ENCODE assay signal across 9 cellular contexts in the genomic region with DNA sequence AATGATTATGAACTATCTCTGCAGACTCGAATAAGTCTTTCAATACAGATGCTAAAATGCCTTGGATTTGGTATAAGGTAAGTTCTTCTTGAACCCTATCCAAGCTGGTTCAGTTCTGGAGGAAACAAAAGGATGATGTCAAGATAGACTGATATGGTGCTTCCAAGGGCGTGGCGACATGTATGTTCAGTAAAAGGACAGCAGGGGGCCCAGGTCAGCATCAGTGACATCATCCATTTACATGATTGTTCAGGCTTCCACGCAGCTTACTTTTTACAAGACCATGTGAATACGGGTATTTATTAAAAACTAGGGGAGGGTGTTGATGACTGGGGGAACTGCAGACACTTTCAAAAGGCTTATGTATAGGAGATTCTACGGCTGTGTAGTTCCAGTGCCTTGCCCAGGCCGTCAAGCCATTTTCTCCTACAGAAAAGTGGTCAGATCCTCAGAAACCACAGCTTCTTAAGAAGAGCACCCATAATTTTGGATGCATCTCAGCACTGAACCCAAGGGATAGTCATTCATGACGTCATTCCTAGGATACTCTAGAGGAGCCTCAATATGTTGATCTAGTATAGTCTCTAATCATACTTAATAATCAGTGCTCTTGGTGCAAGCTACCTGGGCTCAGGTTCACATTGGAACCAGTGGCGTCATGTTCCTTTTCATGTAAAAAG.
DNase-seq lines count a peak whose midpoint lies in the region; ATAC-seq and TF ChIP-seq lines count a peak whose summit lies in the region.
"Had no signal": no experiment of that assay in that cellular context is flagged by ENCODE, and none has a peak within 500 bp of the region (broad histone marks: within the 10 kb centered on the region; RNA-seq: fewer than 3 reads in every experiment).

No MANE protein-coding gene starts in this region.

- no peak overlapping the region for H3K27ac ChIP-seq in RWPE1
- H3K27ac ChIP-seq in colonic mucosa = no peak overlapping the region

- H3K4me1 ChIP-seq in colonic mucosa = no peaks in the 10 kb centered on the region

- H3K9ac ChIP-seq in colonic mucosa (ENCODE audit: low read depth in 2 of 2, low read length in 2 of 2) = no peak overlapping the region

- intact Hi-C loops in colonic mucosa (cut with DNase I) = no loop called here

- H3K27me3 ChIP-seq in colonic mucosa = no peaks in the 10 kb centered on the region

- POLR2A ChIA-PET in RWPE1 (lab: Yijun Ruan, JAX; ENCODE audit: low non-redundant PET) = no interaction called here

- no peaks in the 10 kb centered on the region for H3K36me3 ChIP-seq in colonic mucosa

- TF ChIP-seq CTCF in RWPE1 (conservative IDR thresholded peaks at IDR 0.05; ENCODE audit: low read depth) (no peak), colonic mucosa (IDR thresholded peaks at IDR 0.05) (no peak)

- DNase-seq in NCI-H1417 (lab: John Stamatoyannopoulos, UW) (peak in 2 of 3 experiments; percentile 4 to 30), NCI-H1417 treated with DMSO at 0.1 percent for 48 hours (lab: John Stamatoyannopoulos, UW) (no peak), RWPE1 (ENCODE audit: low spot score) (peak; percentile 37), lung microvascular endothelial cell (ENCODE audit: low read depth in 2 of 2) (peak; percentile 2 to 7), activated gamma-delta T cell (lab: John Stamatoyannopoulos, UW) (no peak), colonic mucosa (no peak)
- DNase-seq: activated CD4-positive, alpha-beta T cell treated with anti-CD3 and anti-CD28 coated beads for 4 hours had no signal

- CTCF ChIA-PET in RWPE1 (lab: Yijun Ruan, JAX) = interaction anchor here (0.6 kb wide), 1 partner anchor 71 kb away, joined by 4 read pairs; no protein-coding TSS in a partner anchor

- H3K4me3 ChIP-seq in colonic mucosa = no peak overlapping the region

- ATAC-seq in HG02759 (IDR thresholded peaks at IDR 0.05; ENCODE audit: unreplicated experiment) = peak; percentile 57
- no peak for ATAC-seq in HG03571 (IDR thresholded peaks at IDR 0.05; ENCODE audit: unreplicated experiment)

- H3K9me3 ChIP-seq in colonic mucosa = no peaks in the 10 kb centered on the region

Comparison
In these comparisons a context has a peak if more than half of its experiments do, and no peak if none do; other contexts are left out.
1. DNase-seq: peak in NCI-H1417 (2 of 3), RWPE1 (single experiment) and lung microvascular endothelial cell (2 of 2); none in NCI-H1417 treated with DMSO at 0.1 percent for 48 hours (single experiment), activated gamma-delta T cell (single experiment) and colonic mucosa (single experiment).